1 cellular context compared by ENCODE assay signal in the genomic region with DNA sequence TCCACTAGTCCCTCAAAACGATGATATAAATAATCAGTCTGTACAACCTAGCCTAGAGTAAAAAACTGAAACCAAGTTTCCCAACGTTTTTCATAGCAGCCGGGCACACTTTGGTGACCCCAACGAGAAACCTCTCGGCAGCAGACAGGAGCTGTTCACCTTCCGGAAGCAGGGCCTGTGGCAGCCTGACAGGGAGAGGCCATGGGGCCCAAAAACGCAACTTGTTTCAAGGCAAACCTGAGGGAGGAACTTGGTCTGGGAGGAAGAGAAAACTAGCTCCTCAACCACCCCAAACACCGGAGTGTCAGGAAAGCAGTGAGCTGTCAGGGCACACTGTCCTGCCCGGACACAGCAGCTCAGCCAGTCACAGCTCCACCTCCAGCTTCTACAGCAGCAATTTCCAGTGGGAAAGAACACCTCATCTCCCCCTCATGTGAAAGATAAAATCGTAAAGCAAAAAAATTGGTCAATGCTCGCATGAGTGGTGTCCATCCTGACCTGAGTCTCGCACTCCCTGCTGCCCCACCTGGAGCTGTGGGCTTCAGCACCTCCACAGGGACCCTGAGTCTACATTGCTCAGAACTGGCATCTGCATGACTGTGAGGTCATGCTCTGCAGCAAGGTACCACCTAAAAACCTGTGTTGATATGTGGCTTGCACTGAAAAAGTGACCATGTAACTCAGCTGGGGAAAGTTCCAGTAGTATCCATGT.
TF ChIP-seq lines count a peak whose summit lies in the region.

No MANE protein-coding gene starts in this region.

TF ChIP-seq in HepG2, 621 proteins besides CTCF, POLR2A, EP300 and RAD21 (continued from another document):
- TF ChIP-seq, protein P1, sequence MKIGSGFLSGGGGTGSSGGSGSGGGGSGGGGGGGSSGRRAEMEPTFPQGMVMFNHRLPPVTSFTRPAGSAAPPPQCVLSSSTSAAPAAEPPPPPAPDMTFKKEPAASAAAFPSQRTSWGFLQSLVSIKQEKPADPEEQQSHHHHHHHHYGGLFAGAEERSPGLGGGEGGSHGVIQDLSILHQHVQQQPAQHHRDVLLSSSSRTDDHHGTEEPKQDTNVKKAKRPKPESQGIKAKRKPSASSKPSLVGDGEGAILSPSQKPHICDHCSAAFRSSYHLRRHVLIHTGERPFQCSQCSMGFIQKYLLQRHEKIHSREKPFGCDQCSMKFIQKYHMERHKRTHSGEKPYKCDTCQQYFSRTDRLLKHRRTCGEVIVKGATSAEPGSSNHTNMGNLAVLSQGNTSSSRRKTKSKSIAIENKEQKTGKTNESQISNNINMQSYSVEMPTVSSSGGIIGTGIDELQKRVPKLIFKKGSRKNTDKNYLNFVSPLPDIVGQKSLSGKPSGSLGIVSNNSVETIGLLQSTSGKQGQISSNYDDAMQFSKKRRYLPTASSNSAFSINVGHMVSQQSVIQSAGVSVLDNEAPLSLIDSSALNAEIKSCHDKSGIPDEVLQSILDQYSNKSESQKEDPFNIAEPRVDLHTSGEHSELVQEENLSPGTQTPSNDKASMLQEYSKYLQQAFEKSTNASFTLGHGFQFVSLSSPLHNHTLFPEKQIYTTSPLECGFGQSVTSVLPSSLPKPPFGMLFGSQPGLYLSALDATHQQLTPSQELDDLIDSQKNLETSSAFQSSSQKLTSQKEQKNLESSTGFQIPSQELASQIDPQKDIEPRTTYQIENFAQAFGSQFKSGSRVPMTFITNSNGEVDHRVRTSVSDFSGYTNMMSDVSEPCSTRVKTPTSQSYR (CRISPR knock-in tag; IDR thresholded peaks at IDR 0.05; ENCODE audit: borderline replicate concordance) = no peak
- no peak for TF ChIP-seq ZNF3 (CRISPR knock-in tag; IDR thresholded peaks at IDR 0.05)
- no peak for TF ChIP-seq RBFOX2 (IDR thresholded peaks at IDR 0.05; ENCODE audit: low read depth, low read length)
- no peak for TF ChIP-seq ZNF446 (CRISPR knock-in tag; IDR thresholded peaks at IDR 0.05)
- no peak for TF ChIP-seq ZBTB8A (CRISPR knock-in tag; IDR thresholded peaks at IDR 0.05; ENCODE audit: borderline replicate concordance, low read depth)
- TF ChIP-seq ZNF10 (CRISPR knock-in tag; IDR thresholded peaks at IDR 0.05; ENCODE audit: borderline replicate concordance, low read depth) = no peak
- TF ChIP-seq RBM22 (optimal IDR thresholded peaks at IDR 0.05; ENCODE audit: low read length) = no peak
- TF ChIP-seq, protein P2, sequence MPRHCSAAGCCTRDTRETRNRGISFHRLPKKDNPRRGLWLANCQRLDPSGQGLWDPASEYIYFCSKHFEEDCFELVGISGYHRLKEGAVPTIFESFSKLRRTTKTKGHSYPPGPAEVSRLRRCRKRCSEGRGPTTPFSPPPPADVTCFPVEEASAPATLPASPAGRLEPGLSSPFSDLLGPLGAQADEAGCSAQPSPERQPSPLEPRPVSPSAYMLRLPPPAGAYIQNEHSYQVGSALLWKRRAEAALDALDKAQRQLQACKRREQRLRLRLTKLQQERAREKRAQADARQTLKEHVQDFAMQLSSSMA (CRISPR knock-in tag; IDR thresholded peaks at IDR 0.05) = no peak
- no peak for TF ChIP-seq KDM1A (CRISPR knock-in tag; IDR thresholded peaks at IDR 0.05)
TF ChIP-seq in HepG2: peak in this region for 9.
